In the genomic region with DNA sequence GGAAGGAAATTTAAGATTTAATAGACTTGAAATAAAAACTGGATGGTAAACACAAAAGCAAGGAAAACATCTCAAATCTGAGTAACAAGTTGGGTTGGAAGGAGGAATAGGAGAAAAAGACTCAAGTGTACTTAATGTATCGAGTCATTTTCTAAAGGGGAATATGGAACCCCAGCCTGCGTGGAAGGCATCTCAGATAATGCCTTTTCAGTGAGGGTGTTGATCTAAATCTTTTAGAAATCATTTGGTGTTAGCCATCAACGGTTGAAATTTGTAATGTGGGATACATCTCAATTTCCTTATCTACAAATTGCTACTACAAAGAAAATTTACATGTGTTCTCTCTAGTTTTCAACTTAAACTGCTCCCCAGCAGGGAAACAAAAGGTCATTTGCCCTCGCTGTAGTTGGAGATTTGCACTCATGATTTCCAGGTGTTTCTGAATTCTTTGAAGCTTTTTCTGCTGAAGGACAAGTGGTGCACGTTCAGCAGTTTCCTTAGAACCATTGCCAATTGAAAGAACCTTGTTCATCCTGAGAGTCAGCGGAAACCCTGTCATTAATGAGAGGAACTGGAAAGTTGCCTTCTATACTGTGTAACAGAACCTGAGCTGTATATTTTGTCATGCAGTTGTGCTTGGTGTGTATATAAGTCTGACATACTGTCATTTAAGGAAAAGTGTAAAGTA, we compare ENCODE assay signal across 9 cellular contexts. TPM values are rescaled to one million over a fixed set of nuclear protein-coding genes. Genes with fewer than 3 reads are reported as not detected.
DNase-seq lines count a peak whose midpoint lies in the region; ATAC-seq and TF ChIP-seq lines count a peak whose summit lies in the region.
"Had no signal": no experiment of that assay in that cellular context is flagged by ENCODE, and none has a peak within 500 bp of the region (broad histone marks: within the 10 kb centered on the region; RNA-seq: fewer than 3 reads in every experiment).

No MANE protein-coding gene starts in this region.

- no peak for TF ChIP-seq CTCF in activated B cell treated with CpG ODN at 0.5 μM for 24 hours (IDR thresholded peaks at IDR 0.05)
- TF ChIP-seq CTCF in foreskin fibroblast (IDR thresholded peaks at IDR 0.05; ENCODE audit: low read depth, low read length), result no peak

- CTCF ChIA-PET in activated naive CD4-positive, alpha-beta T cell treated with anti-CD3 and anti-CD28 coated beads for 36 hours (lab: Charles Lee), result interaction anchor here (1.6 to 3.3 kb wide), 3 partner anchors 22 to 133 kb away, joined by 4 to 25 read pairs (median 5); a partner anchor contains a TSS
- CTCF ChIA-PET in activated B cell treated with CpG ODN at 0.5 μM for 24 hours (lab: Charles Lee), result interaction anchor here (1.6 to 1.9 kb wide), 2 partner anchors 28 to 55 kb away, joined by 4 read pairs; no protein-coding TSS in a partner anchor

- POLR2A ChIA-PET in activated B cell treated with CpG ODN at 0.5 μM for 24 hours (lab: Charles Lee), result interaction anchor here (0.6 to 1.6 kb wide), 5 partner anchors 13 to 55 kb away, joined by 3 to 9 read pairs (median 5); a partner anchor contains a TSS

- peaks cover 45% of the 10 kb centered on the region for H3K4me1 Mint-ChIP-seq in activated naive CD4-positive, alpha-beta T cell treated with anti-CD3 and anti-CD28 coated beads for 36 hours (ENCODE audit: low read depth)
- peaks cover 28% of the 10 kb centered on the region for H3K4me1 Mint-ChIP-seq in activated B cell treated with CpG ODN at 0.5 μM for 24 hours
- H3K4me1 Mint-ChIP-seq in stimulated activated naive CD8-positive, alpha-beta T cell treated with anti-CD3 and anti-CD28 coated beads, Interleukin-15, amount 100 ng/mL, for 72 hours, result peaks cover 67% of the 10 kb centered on the region

- H3K27me3 Mint-ChIP-seq in activated naive CD4-positive, alpha-beta T cell treated with anti-CD3 and anti-CD28 coated beads for 36 hours (ENCODE audit: low read depth), result no peaks in the 10 kb centered on the region
- no peaks in the 10 kb centered on the region for H3K27me3 Mint-ChIP-seq in activated B cell treated with CpG ODN at 0.5 μM for 24 hours
- H3K27me3 Mint-ChIP-seq in stimulated activated naive CD8-positive, alpha-beta T cell treated with anti-CD3 and anti-CD28 coated beads, Interleukin-15, amount 100 ng/mL, for 72 hours, result no peaks in the 10 kb centered on the region

- peak overlapping the region; percentile 99 for H3K4me3 Mint-ChIP-seq in activated naive CD4-positive, alpha-beta T cell treated with anti-CD3 and anti-CD28 coated beads for 36 hours
- peak overlapping the region; percentile 99 for H3K4me3 Mint-ChIP-seq in activated B cell treated with CpG ODN at 0.5 μM for 24 hours
- H3K4me3 Mint-ChIP-seq in stimulated activated naive CD8-positive, alpha-beta T cell treated with anti-CD3 and anti-CD28 coated beads, Interleukin-15, amount 100 ng/mL, for 72 hours, result peak overlapping the region; percentile 86 to 94

- ATAC-seq in activated B cell treated with CpG ODN at 0.5 μM for 24 hours (ENCODE audit: low read depth) (no peak), GM21390 (IDR thresholded peaks at IDR 0.05; ENCODE audit: unreplicated experiment) (no peak)
- ATAC-seq in stimulated activated naive CD8-positive, alpha-beta T cell treated with anti-CD3 and anti-CD28 coated beads, Interleukin-15, amount 100 ng/mL, for 72 hours, result no peak

- H3K4me3 ChIP-seq in foreskin fibroblast (ENCODE audit: low read depth in 1 of 2, low read length in 2 of 2), result peak overlapping the region; percentile 87 to 89

- intact Hi-C loops in activated naive CD4-positive, alpha-beta T cell treated with anti-CD3 and anti-CD28 coated beads for 36 hours (cut with micrococcal nuclease), result loop anchor here (2.0 to 10.0 kb wide), 3 partner anchors 272 to 827 kb away; a partner anchor contains a TSS
- intact Hi-C loops in activated B cell treated with CpG ODN at 0.5 μM for 24 hours (cut with micrococcal nuclease), result loop anchor here (2.0 kb wide), 1 partner anchor 273 kb away; a partner anchor contains a TSS

- H3K9me3 Mint-ChIP-seq in activated naive CD4-positive, alpha-beta T cell treated with anti-CD3 and anti-CD28 coated beads for 36 hours, result no peaks in the 10 kb centered on the region
- H3K9me3 Mint-ChIP-seq in activated B cell treated with CpG ODN at 0.5 μM for 24 hours, result no peaks in the 10 kb centered on the region
- H3K9me3 Mint-ChIP-seq in stimulated activated naive CD8-positive, alpha-beta T cell treated with anti-CD3 and anti-CD28 coated beads, Interleukin-15, amount 100 ng/mL, for 72 hours, result no peaks in the 10 kb centered on the region

- H3K36me3 Mint-ChIP-seq in activated naive CD4-positive, alpha-beta T cell treated with anti-CD3 and anti-CD28 coated beads for 36 hours (ENCODE audit: low read depth), result peaks cover 57% of the 10 kb centered on the region
- peaks cover 63% of the 10 kb centered on the region for H3K36me3 Mint-ChIP-seq in activated B cell treated with CpG ODN at 0.5 μM for 24 hours (ENCODE audit: low read depth)

- no peak for DNase-seq in activated naive CD4-positive, alpha-beta T cell treated with anti-CD3 and anti-CD28 coated beads for 36 hours
- DNase-seq in activated naive CD4-positive, alpha-beta T cell treated with Interleukin-2 at 50 U/mL for 16 hours, result no peak
- DNase-seq in activated B cell treated with CpG ODN at 0.5 μM for 24 hours (no peak), foreskin fibroblast (no peak), NCI-H1436 treated with DMSO at 0.1 percent for 48 hours (lab: John Stamatoyannopoulos, UW) (no peak)
- DNase-seq in stimulated activated naive CD8-positive, alpha-beta T cell treated with anti-CD3 and anti-CD28 coated beads, Interleukin-15, amount 100 ng/mL, for 72 hours, result no peak
- DNase-seq in central memory CD4-positive, alpha-beta T cell, result no peak

- H3K27ac Mint-ChIP-seq in activated naive CD4-positive, alpha-beta T cell treated with anti-CD3 and anti-CD28 coated beads for 36 hours, result peak overlapping the region; percentile 70
- peak overlapping the region; percentile 99 for H3K27ac Mint-ChIP-seq in activated B cell treated with CpG ODN at 0.5 μM for 24 hours
- peak overlapping the region; percentile 69 to 100 for H3K27ac Mint-ChIP-seq in stimulated activated naive CD8-positive, alpha-beta T cell treated with anti-CD3 and anti-CD28 coated beads, Interleukin-15, amount 100 ng/mL, for 72 hours

RNA-seq across cellular contexts. Expression of a gene that starts 2.2 kb away (rescaled TPM):
- 1,000 to 10,000 TPM; 1,085 to 1,132 TPM for total RNA-seq in activated naive CD4-positive, alpha-beta T cell treated with anti-CD3 and anti-CD28 coated beads for 36 hours
- 841 and 853 TPM in 2 replicates for total RNA-seq in activated B cell treated with CpG ODN at 0.5 μM for 24 hours

RNA-seq across cellular contexts. Expression of a gene that starts 12.6 kb away (rescaled TPM):
- total RNA-seq in activated naive CD4-positive, alpha-beta T cell treated with anti-CD3 and anti-CD28 coated beads for 36 hours, result 100 to 1,000 TPM; 207 to 216 TPM
- 266 and 288 TPM in 2 replicates for total RNA-seq in activated B cell treated with CpG ODN at 0.5 μM for 24 hours

RNA-seq across cellular contexts. Expression of a gene that starts 30.4 kb away (rescaled TPM):
- total RNA-seq in activated naive CD4-positive, alpha-beta T cell treated with anti-CD3 and anti-CD28 coated beads for 36 hours, result not detected
- not detected in 2 replicates for total RNA-seq in activated B cell treated with CpG ODN at 0.5 μM for 24 hours
- total RNA-seq: glomerular endothelial cell had no signal

RNA-seq across cellular contexts. Expression of a gene that starts 45.2 kb away (rescaled TPM):
- 1 to 10 TPM; 6.0 to 8.2 TPM for total RNA-seq in activated naive CD4-positive, alpha-beta T cell treated with anti-CD3 and anti-CD28 coated beads for 36 hours
- 3.6 and 6.0 TPM in 2 replicates for total RNA-seq in activated B cell treated with CpG ODN at 0.5 μM for 24 hours

RNA-seq across cellular contexts. Expression of a gene that starts 47.0 kb away (rescaled TPM):
- 10 to 100 TPM; 25.0 to 26.8 TPM for total RNA-seq in activated naive CD4-positive, alpha-beta T cell treated with anti-CD3 and anti-CD28 coated beads for 36 hours
- 45.7 and 49.6 TPM in 2 replicates for total RNA-seq in activated B cell treated with CpG ODN at 0.5 μM for 24 hours
